In genomic region chr7:100444311-100445278, GRCh38 we compare ENCODE assay signal across 8 cellular contexts. TPM values are rescaled to one million over a fixed set of nuclear protein-coding genes. Genes with fewer than 3 reads are reported as not detected.
DNase-seq lines count a peak whose midpoint lies in the region; ATAC-seq and TF ChIP-seq lines count a peak whose summit lies in the region.

No MANE protein-coding gene starts in this region.

- H3K27me3 ChIP-seq in vagina, result no peaks in the 10 kb centered on the region

- H3K27ac ChIP-seq in vagina, result peak overlapping the region; percentile 38

- H3K4me3 Mint-ChIP-seq in activated naive CD4-positive, alpha-beta T cell treated with anti-CD3 and anti-CD28 coated beads for 36 hours, result no peak overlapping the region
- no peak overlapping the region for H3K4me3 Mint-ChIP-seq in activated naive CD8-positive, alpha-beta T cell treated with anti-CD3 and anti-CD28 coated beads for 36 hours

- no peak overlapping the region for H3K4me3 ChIP-seq in vagina

- H3K4me1 ChIP-seq in vagina, result peaks cover 5% of the 10 kb centered on the region

- no peaks in the 10 kb centered on the region for H3K9me3 ChIP-seq in vagina

- TF ChIP-seq POLR2A in vagina (IDR thresholded peaks at IDR 0.05), result no peak

- CTCF ChIA-PET in activated naive CD4-positive, alpha-beta T cell treated with anti-CD3 and anti-CD28 coated beads for 36 hours (lab: Charles Lee), result interaction anchor here (0.5 to 1.7 kb wide), 7 partner anchors 9 to 312 kb away, joined by 3 to 6 read pairs (median 3); no protein-coding TSS in a partner anchor

- H3K9me3 Mint-ChIP-seq in activated naive CD4-positive, alpha-beta T cell treated with anti-CD3 and anti-CD28 coated beads for 36 hours, result no peaks in the 10 kb centered on the region
- no peaks in the 10 kb centered on the region for H3K9me3 Mint-ChIP-seq in activated naive CD8-positive, alpha-beta T cell treated with anti-CD3 and anti-CD28 coated beads for 36 hours

- peak; percentile 45 for DNase-seq in activated naive CD4-positive, alpha-beta T cell treated with anti-CD3 and anti-CD28 coated beads for 36 hours
- DNase-seq in activated naive CD4-positive, alpha-beta T cell treated with anti-CD3 and anti-CD28 coated beads, Interleukin-2, amount 50 U/mL, for 16 hours, result no peak
- no peak for DNase-seq in activated naive CD8-positive, alpha-beta T cell treated with anti-CD3 and anti-CD28 coated beads for 36 hours
- DNase-seq in left kidney (ENCODE audit: low read depth, low spot score) (peak; percentile 51), vagina (ENCODE audit: extremely low spot score in 2 of 2) (no peak), DMS79 (lab: John Stamatoyannopoulos, UW) (no peak), NCI-H82 (lab: John Stamatoyannopoulos, UW) (no peak)

- no peaks in the 10 kb centered on the region for H3K27me3 Mint-ChIP-seq in activated naive CD4-positive, alpha-beta T cell treated with anti-CD3 and anti-CD28 coated beads for 36 hours (ENCODE audit: low read depth)
- no peaks in the 10 kb centered on the region for H3K27me3 Mint-ChIP-seq in activated naive CD8-positive, alpha-beta T cell treated with anti-CD3 and anti-CD28 coated beads for 36 hours

- no peaks in the 10 kb centered on the region for H3K36me3 Mint-ChIP-seq in activated naive CD4-positive, alpha-beta T cell treated with anti-CD3 and anti-CD28 coated beads for 36 hours (ENCODE audit: low read depth)
- H3K36me3 Mint-ChIP-seq in activated naive CD8-positive, alpha-beta T cell treated with anti-CD3 and anti-CD28 coated beads for 36 hours, result no peaks in the 10 kb centered on the region

- TF ChIP-seq CTCF in vagina (IDR thresholded peaks at IDR 0.05), result no peak

- peaks cover 14% of the 10 kb centered on the region for H3K4me1 Mint-ChIP-seq in activated naive CD4-positive, alpha-beta T cell treated with anti-CD3 and anti-CD28 coated beads for 36 hours (ENCODE audit: low read depth)
- H3K4me1 Mint-ChIP-seq in activated naive CD8-positive, alpha-beta T cell treated with anti-CD3 and anti-CD28 coated beads for 36 hours, result peaks cover 15% of the 10 kb centered on the region

- no peak for ATAC-seq in GM19467 (IDR thresholded peaks at IDR 0.05; ENCODE audit: unreplicated experiment)

- intact Hi-C loops in activated naive CD4-positive, alpha-beta T cell treated with anti-CD3 and anti-CD28 coated beads for 36 hours (cut with micrococcal nuclease), result no loop called here
- intact Hi-C loops in vagina (cut with DNase I), result no loop called here

- H3K27ac Mint-ChIP-seq in activated naive CD4-positive, alpha-beta T cell treated with anti-CD3 and anti-CD28 coated beads for 36 hours, result peak overlapping the region; percentile 63
- H3K27ac Mint-ChIP-seq in activated naive CD8-positive, alpha-beta T cell treated with anti-CD3 and anti-CD28 coated beads for 36 hours, result peak overlapping the region; percentile 79

- no peaks in the 10 kb centered on the region for H3K36me3 ChIP-seq in vagina

RNA-seq across cellular contexts. Expression of gene PPP1R35, which starts 8.3 kb away (rescaled TPM):
- total RNA-seq in activated naive CD4-positive, alpha-beta T cell treated with anti-CD3 and anti-CD28 coated beads for 36 hours, result 10 to 100 TPM; 45.3 to 53.6 TPM
- 10 to 100 TPM; 45.7 to 46.4 TPM for total RNA-seq in activated naive CD8-positive, alpha-beta T cell treated with anti-CD3 and anti-CD28 coated beads for 36 hours
- 24.6 TPM for total RNA-seq in vagina

RNA-seq across cellular contexts. Expression of gene MEPCE, which starts 15.0 kb away (rescaled TPM):
- 10 to 100 TPM; 39.3 to 39.7 TPM for total RNA-seq in activated naive CD4-positive, alpha-beta T cell treated with anti-CD3 and anti-CD28 coated beads for 36 hours
- 10 to 100 TPM; 60.1 to 65.4 TPM for total RNA-seq in activated naive CD8-positive, alpha-beta T cell treated with anti-CD3 and anti-CD28 coated beads for 36 hours
- 38.3 TPM for total RNA-seq in vagina

RNA-seq across cellular contexts. Expression of gene ZCWPW1, which starts 16.1 kb away (rescaled TPM):
- 1 to 10 TPM; 3.5 to 5.2 TPM for total RNA-seq in activated naive CD4-positive, alpha-beta T cell treated with anti-CD3 and anti-CD28 coated beads for 36 hours
- 1 to 10 TPM; 2.9 to 3.0 TPM for total RNA-seq in activated naive CD8-positive, alpha-beta T cell treated with anti-CD3 and anti-CD28 coated beads for 36 hours
- 5.9 TPM for total RNA-seq in vagina

RNA-seq across cellular contexts. Expression of gene SPACDR, which starts 19.5 kb away (rescaled TPM):
- total RNA-seq in activated naive CD4-positive, alpha-beta T cell treated with anti-CD3 and anti-CD28 coated beads for 36 hours, result 1 to 10 TPM; 2.3 to 2.6 TPM
- 1 to 10 TPM; 1.0 to 1.5 TPM for total RNA-seq in activated naive CD8-positive, alpha-beta T cell treated with anti-CD3 and anti-CD28 coated beads for 36 hours
- total RNA-seq in vagina, result not detected

RNA-seq across cellular contexts. Expression of gene TSC22D4, which starts 34.4 kb away (rescaled TPM):
- 10 to 100 TPM; 46.0 to 48.7 TPM for total RNA-seq in activated naive CD4-positive, alpha-beta T cell treated with anti-CD3 and anti-CD28 coated beads for 36 hours
- 10 to 100 TPM; 81.4 to 83.7 TPM for total RNA-seq in activated naive CD8-positive, alpha-beta T cell treated with anti-CD3 and anti-CD28 coated beads for 36 hours
- total RNA-seq in vagina, result 34.6 TPM

Comparison
In these comparisons a context has a peak if more than half of its experiments do, and no peak if none do; other contexts are left out.
1. DNase-seq: peak in activated naive CD4-positive, alpha-beta T cell treated with anti-CD3 and anti-CD28 coated beads for 36 hours (single experiment) and left kidney (single experiment); none in activated naive CD4-positive, alpha-beta T cell treated with anti-CD3 and anti-CD28 coated beads, Interleukin-2, amount 50 U/mL, for 16 hours (single experiment), activated naive CD8-positive, alpha-beta T cell treated with anti-CD3 and anti-CD28 coated beads for 36 hours (single experiment), vagina (0 of 2), DMS79 (single experiment) and NCI-H82 (single experiment).